Comparison of ENCODE assay signal across 8 cellular contexts in the genomic region with DNA sequence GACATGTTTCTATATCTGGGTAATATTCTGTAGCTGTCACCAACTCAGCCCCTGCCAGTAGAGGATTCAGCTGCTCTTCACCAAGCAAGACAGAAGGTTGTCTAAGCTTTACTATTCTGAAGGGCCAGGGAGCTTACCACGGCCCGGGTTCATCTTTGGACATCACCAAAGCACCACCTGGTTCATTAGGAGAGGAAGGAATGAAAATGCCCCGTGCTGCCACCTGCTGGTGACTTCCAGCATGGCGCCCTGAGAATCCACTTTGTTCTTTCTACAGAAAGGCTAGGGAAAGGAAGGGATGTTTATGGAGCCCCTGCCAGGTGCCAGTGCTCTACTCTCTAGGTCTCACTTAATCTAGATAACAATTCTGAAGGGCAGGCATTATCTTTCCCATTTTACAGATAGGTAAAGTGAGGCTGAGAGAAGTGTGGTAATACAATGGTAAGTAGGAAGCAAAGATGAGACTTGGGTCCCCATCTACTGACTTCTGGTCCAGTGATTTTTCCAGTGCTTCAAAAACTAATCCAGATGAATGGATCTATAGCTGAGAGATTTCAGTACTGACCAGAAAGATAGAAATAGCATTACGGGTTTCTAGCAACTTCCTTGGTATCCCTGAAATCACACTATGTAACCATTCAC.
DNase-seq lines count a peak whose midpoint lies in the region; ATAC-seq and TF ChIP-seq lines count a peak whose summit lies in the region.

No MANE protein-coding gene starts in this region.

- H3K4me3 Mint-ChIP-seq in nephron = no peak overlapping the region

- no peaks in the 10 kb centered on the region for H3K4me1 ChIP-seq in transverse colon

- H3K27me3 Mint-ChIP-seq in nephron (ENCODE audit: low read depth) = peaks cover 36% of the 10 kb centered on the region

- TF ChIP-seq CTCF in GM12874 (IDR thresholded peaks at IDR 0.05; ENCODE audit: insufficient read depth, low read depth, low read length) = peak; percentile 85
- TF ChIP-seq CTCF in nephron (IDR thresholded peaks at IDR 0.05; ENCODE audit: unreplicated experiment in 3 of 3) = peak; percentile 84 to 85 (median 85)
- TF ChIP-seq CTCF in transverse colon (IDR thresholded peaks at IDR 0.05) = peak; percentile 65 to 93 (median 90)

- no peak overlapping the region for H3K27ac Mint-ChIP-seq in nephron

- no peaks in the 10 kb centered on the region for H3K9me3 ChIP-seq in transverse colon

- no peak overlapping the region for H3K4me3 ChIP-seq in transverse colon

- DNase-seq in ACHN (peak; percentile 47), NCI-H69 (lab: John Stamatoyannopoulos, UW) (peak; percentile 69), erythroblast (lab: John Stamatoyannopoulos, UW) (peak; percentile 15 to 54), transverse colon (peak; percentile 63)
- peak; percentile 82 for DNase-seq in activated CD8-positive, alpha-beta memory T cell treated with anti-CD3 and anti-CD28 coated beads for 24 hours

- TF ChIP-seq POLR2A in erythroblast (IDR thresholded peaks at IDR 0.05; ENCODE audit: low read length) (no peak), transverse colon (IDR thresholded peaks at IDR 0.05) (no peak)

- in situ Hi-C loops in ACHN (cut with HindIII; ENCODE audit: low pct_ligation_motif_present, low pct_unique_long_range_greater_than_20kb, low sequenced_read_pairs) = no loop called here
- in situ Hi-C loops in transverse colon (cut with MboI; ENCODE audit: low pct_ligation_motif_present in 1 of 4, low pct_unique_long_range_greater_than_20kb in 1 of 4, low sequenced_read_pairs in 3 of 4) = loop anchor here in 2 of 4 donors (25.0 kb wide), 1 partner anchor 1640 kb away; no protein-coding TSS in a partner anchor

- no peak for TF ChIP-seq EP300 in transverse colon (IDR thresholded peaks at IDR 0.05; ENCODE audit: low read depth)

- peaks cover 6% of the 10 kb centered on the region for H3K4me1 Mint-ChIP-seq in nephron

- intact Hi-C loops in transverse colon (cut with DNase I; ENCODE audit: low total_unique reads) = no loop called here

- H3K9me3 Mint-ChIP-seq in nephron = no peaks in the 10 kb centered on the region

- no peak overlapping the region for H3K27ac ChIP-seq in transverse colon

- no peaks in the 10 kb centered on the region for H3K27me3 ChIP-seq in transverse colon

- 22% methylated on average over 5 of the region's 5 CpGs; no CpG with 5 or more reads in 1 of the 2 donors for WGBS in transverse colon (ENCODE audit: low coverage in 1 of 2), 2 donors

- no peaks in the 10 kb centered on the region for H3K36me3 Mint-ChIP-seq in nephron (ENCODE audit: low read depth)

- ATAC-seq in HG03064 (IDR thresholded peaks at IDR 0.05; ENCODE audit: low read depth, unreplicated experiment) = peak; percentile 80

- no peaks in the 10 kb centered on the region for H3K36me3 ChIP-seq in transverse colon
